ENCODE assay signal across 8 cellular contexts in the genomic region with DNA sequence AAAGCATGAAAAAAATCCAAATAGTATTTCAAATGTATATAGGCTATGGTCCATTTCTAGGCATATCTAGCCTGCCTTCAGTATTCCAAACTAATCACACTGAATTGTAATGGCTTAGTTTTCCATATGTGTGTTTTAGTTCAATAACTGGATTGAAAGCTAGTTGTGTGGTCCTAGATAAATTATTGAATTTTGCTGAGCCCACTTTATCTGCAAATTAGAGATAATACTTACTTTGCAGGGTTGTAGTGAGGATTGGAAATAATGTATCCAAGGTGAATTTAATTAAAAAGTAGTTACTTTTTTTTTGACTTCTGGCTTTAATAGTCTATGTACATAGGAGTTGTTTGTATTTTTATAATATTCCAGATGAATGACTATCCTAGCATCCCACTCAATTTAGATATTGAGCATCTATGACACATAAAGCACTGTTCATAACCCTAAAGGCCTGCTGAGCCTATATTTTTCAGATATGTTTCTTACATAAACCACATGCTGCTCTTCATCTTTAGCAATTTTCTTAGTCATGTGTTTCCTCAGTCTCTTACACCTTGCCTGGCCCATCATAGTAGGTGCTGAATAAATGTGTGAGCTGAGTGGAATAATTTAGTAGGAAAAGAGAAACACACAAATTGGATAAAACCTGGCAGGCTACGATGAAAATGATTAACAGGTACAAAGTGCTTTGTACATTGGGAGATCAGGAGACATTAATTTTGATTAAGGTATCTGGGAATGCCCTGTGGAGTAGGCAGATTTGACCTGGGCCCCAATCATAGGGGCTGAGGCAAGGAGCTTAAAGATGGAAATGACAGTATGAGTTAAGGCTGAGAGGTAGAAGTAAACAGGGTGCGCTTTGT.
DNase-seq lines count a peak whose midpoint lies in the region; ATAC-seq and TF ChIP-seq lines count a peak whose summit lies in the region.

No MANE protein-coding gene starts in this region.

- H3K9ac ChIP-seq in rectal smooth muscle tissue (ENCODE audit: low read length) = peak overlapping the region; percentile 53

- ATAC-seq in HG03196 (IDR thresholded peaks at IDR 0.05; ENCODE audit: unreplicated experiment) (no peak), HG02678 (IDR thresholded peaks at IDR 0.05; ENCODE audit: unreplicated experiment) (no peak), HG03439 (IDR thresholded peaks at IDR 0.05; ENCODE audit: unreplicated experiment) (no peak)

- H3K27ac ChIP-seq in rectal smooth muscle tissue (ENCODE audit: low read depth, low read length) = peak overlapping the region; percentile 70

- no peak for TF ChIP-seq POLR2A in erythroblast (IDR thresholded peaks at IDR 0.05; ENCODE audit: low read length)

- TF ChIP-seq CTCF in GM12865 (IDR thresholded peaks at IDR 0.05; ENCODE audit: insufficient read depth, low read depth, low read length, missing control alignments) = no peak

- DNase-seq in GM12865 (ENCODE audit: low read depth) (no peak), RPMI8226 (peak; percentile 5), erythroblast (lab: John Stamatoyannopoulos, UW) (peak; percentile 45 to 61), NCI-H146 (lab: John Stamatoyannopoulos, UW) (no peak)

- no peaks in the 10 kb centered on the region for H3K36me3 ChIP-seq in rectal smooth muscle tissue (ENCODE audit: control insufficient read depth, insufficient read depth, low read length)

- no peaks in the 10 kb centered on the region for H3K27me3 ChIP-seq in rectal smooth muscle tissue (ENCODE audit: control insufficient read depth, insufficient read depth, low read length)

- peaks cover 15% of the 10 kb centered on the region for H3K4me1 ChIP-seq in rectal smooth muscle tissue (ENCODE audit: control insufficient read depth, insufficient read depth, low read length)

- H3K4me3 ChIP-seq in GM12865 (ENCODE audit: low read depth, low read length) (peak overlapping the region; percentile 78), rectal smooth muscle tissue (ENCODE audit: low read length) (peak overlapping the region; percentile 66)

Comparison
In these comparisons a context has a peak if more than half of its experiments do, and no peak if none do; other contexts are left out.
1. DNase-seq: peak in RPMI8226 (single experiment) and erythroblast (2 of 2); none in GM12865 (single experiment) and NCI-H146 (single experiment).